In the genomic region with DNA sequence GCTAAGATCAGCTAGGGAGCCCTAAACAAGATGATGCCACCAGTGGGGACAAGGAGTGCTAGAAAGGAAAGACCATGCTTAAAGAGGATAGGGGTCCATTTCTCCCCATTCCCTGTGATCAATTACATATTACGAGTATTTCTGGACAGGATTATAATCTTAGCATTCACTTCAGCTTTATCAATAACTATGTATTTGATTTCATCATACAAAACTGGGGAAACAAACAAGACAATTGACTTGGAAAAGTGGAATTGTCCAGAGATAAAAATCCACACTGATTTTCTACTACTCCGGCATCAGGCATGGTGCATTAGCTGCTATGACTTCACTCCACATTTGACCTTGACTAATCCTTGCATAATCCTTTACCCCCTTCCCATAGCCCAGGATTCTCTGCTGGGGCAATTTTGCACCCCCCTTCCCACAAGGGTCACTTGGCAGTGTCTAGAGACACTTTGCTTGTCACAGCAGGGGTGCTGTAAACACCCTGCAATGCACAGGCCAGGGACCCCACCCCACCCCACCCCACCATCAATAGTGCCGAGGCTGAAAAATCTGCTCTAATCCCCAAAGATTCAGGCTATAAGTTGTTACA, we compare ENCODE assay signal across 21 cellular contexts. TPM values are rescaled to one million over a fixed set of nuclear protein-coding genes. Genes with fewer than 3 reads are reported as not detected.
"Had no signal": no experiment of that assay in that cellular context is flagged by ENCODE, and none has a peak within 500 bp of the region (broad histone marks: within the 10 kb centered on the region; RNA-seq: fewer than 3 reads in every experiment).

No MANE protein-coding gene starts in this region.

- H3K27ac Mint-ChIP-seq: activated CD8-positive, alpha-beta memory T cell treated with anti-CD3 and anti-CD28 coated beads, Interleukin-2, amount 10 ng/mL, durations not matched to agents 7 days and 5 days; activated naive CD4-positive, alpha-beta T cell treated with anti-CD3 and anti-CD28 coated beads for 36 hours; activated naive CD8-positive, alpha-beta T cell; T-helper 1 cell treated with Interleukin-12 subunit alpha and Interleukin-12 subunit beta and Interleukin-4 antibody, amounts not matched to agents 30 μg/mL and 1 μg/mL, for 36 hours; WTC11 had no signal

- ATAC-seq: activated CD8-positive, alpha-beta memory T cell treated with anti-CD3 and anti-CD28 coated beads, Interleukin-2, amount 10 ng/mL, durations not matched to agents 7 days and 5 days; activated T-cell treated with anti-CD3 and anti-CD28 coated beads, Interleukin-2, amount 50 U/mL, for 4 hours; WTC11 had no signal

- H3K36me3 Mint-ChIP-seq: activated CD8-positive, alpha-beta memory T cell treated with anti-CD3 and anti-CD28 coated beads, Interleukin-2, amount 10 ng/mL, durations not matched to agents 7 days and 5 days; activated naive CD8-positive, alpha-beta T cell; WTC11 had no signal

- H3K27me3 ChIP-seq: brain microvascular endothelial cell, cardiac muscle cell, Peyer's patch had no signal

- H3K36me3 ChIP-seq: brain microvascular endothelial cell, cardiac muscle cell, Peyer's patch had no signal

- H3K9me3 Mint-ChIP-seq: activated naive CD4-positive, alpha-beta T cell treated with anti-CD3 and anti-CD28 coated beads for 36 hours; activated T-cell treated with anti-CD3 and anti-CD28 coated beads, Interleukin-2, amount 50 U/mL, for 4 hours; T-helper 1 cell treated with Interleukin-12 subunit alpha and Interleukin-12 subunit beta and Interleukin-4 antibody, amounts not matched to agents 30 μg/mL and 1 μg/mL, for 36 hours had no signal

- H3K4me3 Mint-ChIP-seq: activated CD8-positive, alpha-beta memory T cell treated with anti-CD3 and anti-CD28 coated beads, Interleukin-2, amount 10 ng/mL, durations not matched to agents 7 days and 5 days; activated naive CD4-positive, alpha-beta T cell treated with anti-CD3 and anti-CD28 coated beads for 36 hours; activated naive CD8-positive, alpha-beta T cell; activated T-cell treated with anti-CD3 and anti-CD28 coated beads, Interleukin-2, amount 50 U/mL, for 4 hours; T-helper 1 cell treated with Interleukin-12 subunit alpha and Interleukin-12 subunit beta and Interleukin-4 antibody, amounts not matched to agents 30 μg/mL and 1 μg/mL, for 36 hours; WTC11 had no signal

- DNase-seq: activated CD4-positive, alpha-beta T cell treated with anti-CD3 and anti-CD28 coated beads for 48 hours; activated CD4-positive, alpha-beta T cell treated with anti-CD3 and anti-CD28 coated beads, Interleukin-2, amount 50 U/mL, for 4 hours; activated CD4-positive, CD25-positive, alpha-beta regulatory T cell treated with anti-CD3 and anti-CD28 coated beads, Interleukin-2, amount 50 U/mL, for 72 hours; activated CD8-positive, alpha-beta memory T cell treated with anti-CD3 and anti-CD28 coated beads, Interleukin-2, amount 10 ng/mL, durations not matched to agents 7 days and 5 days; activated gamma-delta T cell; activated naive CD4-positive, alpha-beta T cell treated with anti-CD3 and anti-CD28 coated beads for 36 hours; activated T-cell treated with anti-CD3 and anti-CD28 coated beads, Interleukin-2, amount 50 U/mL, for 4 hours; brain microvascular endothelial cell; IMR-90; Kasumi-1; KBM-7; NCI-H446 treated with DMSO at 0.1 percent for 48 hours; NCI-H526; OCI-M1 had no signal

- H3K4me3 ChIP-seq: cardiac muscle cell, Peyer's patch had no signal

- H3K4me1 Mint-ChIP-seq: activated CD8-positive, alpha-beta memory T cell treated with anti-CD3 and anti-CD28 coated beads, Interleukin-2, amount 10 ng/mL, durations not matched to agents 7 days and 5 days; WTC11 had no signal

- FAIRE-seq: astrocyte had no signal

- H3K27ac ChIP-seq: brain microvascular endothelial cell, cardiac muscle cell, RWPE1 had no signal

- H3K9me3 ChIP-seq: Peyer's patch had no signal

RNA-seq across cellular contexts. Expression of gene UBE2QL1, which starts 29.9 kb away (rescaled TPM):
- total RNA-seq: activated naive CD4-positive, alpha-beta T cell treated with anti-CD3 and anti-CD28 coated beads for 36 hours; activated T-cell treated with anti-CD3 and anti-CD28 coated beads, Interleukin-2, amount 50 U/mL, for 4 hours; IMR-90 had no signal
- polyA plus RNA-seq: IMR-90 had no signal
